15 cellular contexts compared by ENCODE assay signal in genomic region chr6:34063641-34064040, GRCh38.
"Had no signal": no experiment of that assay in that cellular context is flagged by ENCODE, and none has a peak within 500 bp of the region (broad histone marks: within the 10 kb centered on the region; RNA-seq: fewer than 3 reads in every experiment).

No MANE protein-coding gene starts in this region.

- H3K4me3 ChIP-seq: ascending aorta, colonic mucosa, lower lobe of right lung, pancreas, thoracic aorta had no signal

- H3K36me3 ChIP-seq: ascending aorta, colonic mucosa, lower lobe of right lung, pancreas, thoracic aorta had no signal

- DNase-seq: activated CD4-positive, alpha-beta T cell treated with anti-CD3 and anti-CD28 coated beads for 1 hour; activated CD4-positive, alpha-beta T cell treated with anti-CD3 and anti-CD28 coated beads, Interleukin-2, amount 50 U/mL, for 48 hours; activated CD8-positive, alpha-beta memory T cell treated with anti-CD3 and anti-CD28 coated beads, Interleukin-2, amount 10 ng/mL, durations not matched to agents 7 days and 5 days; activated effector memory CD4-positive, alpha-beta T cell treated with Interleukin-2 at 50 U/mL for 16 hours; activated T-cell treated with anti-CD3 and anti-CD28 coated beads, Interleukin-2, amount 50 U/mL, for 24 hours; colonic mucosa; lower lobe of right lung; pancreas; retina; stimulated activated CD4-positive, alpha-beta T cell treated with anti-CD3 and anti-CD28 coated beads, Interleukin-15, amount 100 ng/mL, for 24 hours; stimulated activated CD4-positive, alpha-beta T cell treated with anti-CD3 and anti-CD28 coated beads, Interleukin-4, amount 100 ng/mL, for 24 hours; stimulated activated naive CD8-positive, alpha-beta T cell treated with anti-CD3 and anti-CD28 coated beads, Interleukin-15, amount 100 ng/mL, for 72 hours had no signal

- ATAC-seq: activated CD8-positive, alpha-beta memory T cell treated with anti-CD3 and anti-CD28 coated beads, Interleukin-2, amount 10 ng/mL, durations not matched to agents 7 days and 5 days; activated naive CD4-positive, alpha-beta T cell treated with anti-CD3 and anti-CD28 coated beads, Interleukin-2, amount 50 U/mL, for 72 hours; lower lobe of right lung; pancreas; stimulated activated naive CD8-positive, alpha-beta T cell treated with anti-CD3 and anti-CD28 coated beads, Interleukin-15, amount 100 ng/mL, for 72 hours had no signal

- H3K27ac ChIP-seq: ascending aorta, colonic mucosa, lower lobe of right lung, pancreas, thoracic aorta had no signal

- H3K4me1 ChIP-seq: ascending aorta, colonic mucosa, lower lobe of right lung, pancreas had no signal

- H3K9me3 ChIP-seq: ascending aorta, colonic mucosa, lower lobe of right lung, pancreas, thoracic aorta had no signal
